In the genomic region with DNA sequence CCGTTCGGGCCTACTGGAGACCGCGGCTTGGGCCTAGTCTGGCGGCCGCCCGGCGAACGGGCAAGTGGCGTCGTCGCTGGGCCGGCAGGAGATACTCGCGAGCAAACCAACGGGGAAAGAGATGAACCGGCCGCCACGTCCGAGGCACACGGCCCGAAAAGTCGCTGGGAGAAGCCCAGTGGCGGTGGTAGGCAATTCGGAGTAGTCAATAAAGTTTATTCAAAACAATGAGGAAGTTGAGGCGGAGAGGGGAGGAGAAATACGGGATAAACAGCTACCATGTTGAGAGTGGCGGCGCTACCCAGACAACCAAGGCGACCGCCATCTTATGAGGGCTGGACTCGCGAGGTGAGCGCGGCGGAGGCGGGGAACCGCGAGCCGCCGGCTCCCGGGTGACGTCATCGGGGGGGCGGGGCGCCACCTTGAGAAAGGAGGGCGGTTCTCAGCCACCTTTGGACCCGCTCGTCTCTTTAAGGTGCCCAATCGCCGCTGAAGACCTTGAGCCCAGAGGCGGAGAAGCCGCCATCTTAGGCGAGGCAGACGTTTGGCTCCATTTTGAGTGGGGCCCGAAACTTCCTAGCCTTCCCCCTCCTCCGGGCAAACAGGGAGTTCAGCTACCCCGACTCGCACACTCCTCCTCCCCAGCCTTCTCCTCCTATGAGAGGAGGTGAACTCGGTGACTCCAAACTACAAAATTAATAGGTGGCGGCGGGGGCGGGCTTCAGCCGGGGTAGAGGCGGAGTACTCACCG, we compare ENCODE assay signal across 8 cellular contexts. TPM values are rescaled to one million over a fixed set of nuclear protein-coding genes. Genes with fewer than 3 reads are reported as not detected.
DNase-seq lines count a peak whose midpoint lies in the region; ATAC-seq and TF ChIP-seq lines count a peak whose summit lies in the region.

TSS of gene PHF8 (minus strand) at position 348 of the 751 bp plus-strand sequence. CDS start 1,745 bp downstream, outside the sequence.

- peak within 1 kb of the TSS; percentile 85 for H3K4me3 ChIP-seq in GM12864 (ENCODE audit: low read depth, low read length)

- POLR2A ChIA-PET in activated naive CD8-positive, alpha-beta T cell treated with anti-CD3 and anti-CD28 coated beads, Interleukin-2, amount 10 ng/mL, durations not matched to agents 7 days and 5 days (lab: Charles Lee): interaction anchor here (0.6 to 3.3 kb wide), 8 partner anchors 139 to 1117 kb away, joined by 3 to 30 read pairs (median 4); partner anchors contain the start of genes APEX2, FAM120C, GNL3L and HUWE1

- peaks cover 12% of the 10 kb centered on the region for H3K4me1 Mint-ChIP-seq in activated naive CD8-positive, alpha-beta T cell treated with anti-CD3 and anti-CD28 coated beads, Interleukin-2, amount 10 ng/mL, durations not matched to agents 7 days and 5 days

- ATAC-seq in HG02763 (IDR thresholded peaks at IDR 0.05; ENCODE audit: unreplicated experiment) (peak; percentile 78), omental fat pad (ENCODE audit: low FRiP score) (peak; percentile 93)
- peak; percentile 85 for ATAC-seq in activated naive CD8-positive, alpha-beta T cell treated with anti-CD3 and anti-CD28 coated beads, Interleukin-2, amount 10 ng/mL, durations not matched to agents 7 days and 5 days (ENCODE audit: low read depth)

- peak within 1 kb of the TSS; percentile 93 for H3K27ac ChIP-seq in temporal lobe (ENCODE audit: low read depth, low read length)

- no peaks in the 10 kb centered on the region for H3K9me3 Mint-ChIP-seq in activated naive CD8-positive, alpha-beta T cell treated with anti-CD3 and anti-CD28 coated beads, Interleukin-2, amount 10 ng/mL, durations not matched to agents 7 days and 5 days

- TF ChIP-seq CTCF in GM12864 (IDR thresholded peaks at IDR 0.05; ENCODE audit: low read depth, low read length, missing control alignments) (no peak), omental fat pad (IDR thresholded peaks at IDR 0.05) (no peak)

- peaks cover 3% of the 10 kb centered on the region for H3K36me3 Mint-ChIP-seq in activated naive CD8-positive, alpha-beta T cell treated with anti-CD3 and anti-CD28 coated beads, Interleukin-2, amount 10 ng/mL, durations not matched to agents 7 days and 5 days

- peak; percentile 85 for DNase-seq in GM12864 (ENCODE audit: low read depth)
- peak; percentile 93 to 98 (median 94) for DNase-seq in NCI-H1417 (lab: John Stamatoyannopoulos, UW)
- DNase-seq in SW 1271 (lab: John Stamatoyannopoulos, UW): peak; percentile 58 to 79
- peak; percentile 93 for DNase-seq in activated naive CD8-positive, alpha-beta T cell treated with anti-CD3 and anti-CD28 coated beads, Interleukin-2, amount 10 ng/mL, durations not matched to agents 7 days and 5 days
- DNase-seq in glomerular visceral epithelial cell (ENCODE audit: extremely low spot score): peak; percentile 95
- DNase-seq in omental fat pad (ENCODE audit: low spot score): peak; percentile 73

- H3K4me3 Mint-ChIP-seq in activated naive CD8-positive, alpha-beta T cell treated with anti-CD3 and anti-CD28 coated beads, Interleukin-2, amount 10 ng/mL, durations not matched to agents 7 days and 5 days: peak within 1 kb of the TSS; percentile 95

- no peaks in the 10 kb centered on the region for H3K27me3 Mint-ChIP-seq in activated naive CD8-positive, alpha-beta T cell treated with anti-CD3 and anti-CD28 coated beads, Interleukin-2, amount 10 ng/mL, durations not matched to agents 7 days and 5 days

- H3K27ac Mint-ChIP-seq in activated naive CD8-positive, alpha-beta T cell treated with anti-CD3 and anti-CD28 coated beads, Interleukin-2, amount 10 ng/mL, durations not matched to agents 7 days and 5 days: peak within 1 kb of the TSS; percentile 96

RNA-seq across cellular contexts. Expression of gene PHF8, which starts in this region (rescaled TPM):
- 10 to 100 TPM; 46.9 to 47.2 TPM for total RNA-seq in activated naive CD8-positive, alpha-beta T cell treated with anti-CD3 and anti-CD28 coated beads, Interleukin-2, amount 10 ng/mL, durations not matched to agents 7 days and 5 days
- total RNA-seq in omental fat pad: 10 to 100 TPM; 24.5 to 47.9 (median 26.2) TPM
- total RNA-seq in temporal lobe: 13.5 TPM

Comparison
In these comparisons a context has a peak if more than half of its experiments do, and no peak if none do; other contexts are left out.
1. Peak in every context shown above with its lines: DNase-seq, ATAC-seq, H3K4me3 ChIP-seq and H3K27ac ChIP-seq.